Comparison of ENCODE assay signal across 8 cellular contexts in the genomic region with DNA sequence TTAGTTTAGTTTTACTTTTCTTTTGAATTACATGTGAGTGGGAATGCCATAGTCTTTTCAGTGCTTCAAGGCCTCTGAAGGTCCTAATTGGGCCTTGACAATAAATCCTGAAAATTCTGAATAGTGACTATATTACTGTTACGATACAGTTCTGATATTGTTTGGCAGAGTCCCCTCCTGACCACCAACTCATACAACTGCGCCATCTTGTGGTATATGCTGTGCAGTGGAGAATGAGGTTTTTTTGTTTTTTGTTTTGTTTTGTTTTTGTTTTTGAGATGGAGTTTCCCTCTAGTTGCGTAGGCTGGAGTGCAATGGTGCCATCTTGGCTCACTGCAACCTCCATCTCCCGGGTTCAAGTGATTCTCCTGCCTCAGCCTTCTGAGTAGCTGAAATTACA. TPM values are rescaled to one million over a fixed set of nuclear protein-coding genes. Genes with fewer than 3 reads are reported as not detected.
DNase-seq lines count a peak whose midpoint lies in the region; ATAC-seq and TF ChIP-seq lines count a peak whose summit lies in the region.

No MANE protein-coding gene starts in this region.

- ATAC-seq in HG03039 (IDR thresholded peaks at IDR 0.05; ENCODE audit: unreplicated experiment): no peak

- peaks cover 10% of the 10 kb centered on the region for H3K4me1 Mint-ChIP-seq in glutamatergic neuron (ENCODE audit: low read depth, unreplicated experiment)

- peak; percentile 63 for TF ChIP-seq CTCF in C4-2B (conservative IDR thresholded peaks at IDR 0.05)
- TF ChIP-seq CTCF in glutamatergic neuron (IDR thresholded peaks at IDR 0.05; ENCODE audit: partially characterized antibody, unreplicated experiment): peak; percentile 61

- H3K27ac ChIP-seq in C4-2B: no peak overlapping the region

- H3K9me3 Mint-ChIP-seq in glutamatergic neuron (ENCODE audit: unreplicated experiment): no peaks in the 10 kb centered on the region

- no peak overlapping the region for H3K27ac Mint-ChIP-seq in glutamatergic neuron (ENCODE audit: unreplicated experiment)

- H3K27me3 Mint-ChIP-seq in glutamatergic neuron (ENCODE audit: unreplicated experiment): peaks cover 2% of the 10 kb centered on the region

- H3K4me3 Mint-ChIP-seq in glutamatergic neuron (ENCODE audit: unreplicated experiment): no peak overlapping the region

- DNase-seq in GM19240 (ENCODE audit: insufficient read length, low spot score): peak; percentile 4
- DNase-seq in OCI-M1 (lab: John Stamatoyannopoulos, UW): peak; percentile 39
- no peak for DNase-seq in glutamatergic neuron
- DNase-seq in effector CD4-positive, alpha-beta T cell: no peak
- no peak for DNase-seq in stimulated activated CD8-positive, alpha-beta memory T cell treated with anti-CD3 and anti-CD28 coated beads, Interleukin-4, amount 100 ng/mL, for 48 hours
- DNase-seq in NCI-H187 treated with DMSO at 0.1 percent for 48 hours (lab: John Stamatoyannopoulos, UW): no peak

- no peaks in the 10 kb centered on the region for H3K36me3 Mint-ChIP-seq in glutamatergic neuron (ENCODE audit: unreplicated experiment)

RNA-seq across cellular contexts. Expression of a gene that starts 56.6 kb away (rescaled TPM):
- total RNA-seq in glutamatergic neuron (ENCODE audit: unreplicated experiment): 38.2 TPM

Comparison
In these comparisons a context has a peak if more than half of its experiments do, and no peak if none do; other contexts are left out.
1. DNase-seq: peak in GM19240 (single experiment) and OCI-M1 (single experiment); none in glutamatergic neuron (single experiment), effector CD4-positive, alpha-beta T cell (single experiment), stimulated activated CD8-positive, alpha-beta memory T cell treated with anti-CD3 and anti-CD28 coated beads, Interleukin-4, amount 100 ng/mL, for 48 hours (single experiment) and NCI-H187 treated with DMSO at 0.1 percent for 48 hours (single experiment).